In genomic region chr22:45709866-45710265, GRCh38 we compare ENCODE assay signal across 14 cellular contexts. TPM values are rescaled to one million over a fixed set of nuclear protein-coding genes. Genes with fewer than 3 reads are reported as not detected.
DNase-seq lines count a peak whose midpoint lies in the region; ATAC-seq, FAIRE-seq and TF ChIP-seq lines count a peak whose summit lies in the region.
"Had no signal": no experiment of that assay in that cellular context is flagged by ENCODE, and none has a peak within 500 bp of the region (broad histone marks: within the 10 kb centered on the region; RNA-seq: fewer than 3 reads in every experiment).

No MANE protein-coding gene starts in this region.

- H3K27me3 Mint-ChIP-seq in CD8-positive, alpha-beta T cell (ENCODE audit: low read depth) = no peaks in the 10 kb centered on the region
- no peaks in the 10 kb centered on the region for H3K27me3 Mint-ChIP-seq in mesothelial cell of epicardium (ENCODE audit: low read depth)
- H3K27me3 Mint-ChIP-seq in stimulated activated memory B cell treated with anti-CD40 and anti-IgM and Interleukin-4, amounts not matched to agents 10 μg/mL and 1 μg/mL and 100 μg/mL, for 72 hours = no peaks in the 10 kb centered on the region
- H3K27me3 Mint-ChIP-seq: activated naive CD8-positive, alpha-beta T cell had no signal

- POLR2A ChIA-PET in CD8-positive, alpha-beta T cell (lab: Charles Lee) = no interaction called here

- H3K4me1 ChIP-seq in CD8-positive, alpha-beta T cell (ENCODE audit: insufficient read depth, low read length) = no peaks in the 10 kb centered on the region
- H3K4me1 ChIP-seq in BE2C = peaks cover 17% of the 10 kb centered on the region

- peak overlapping the region; percentile 14 for H3K27ac Mint-ChIP-seq in CD8-positive, alpha-beta T cell
- peak overlapping the region; percentile 65 for H3K27ac Mint-ChIP-seq in mesothelial cell of epicardium
- H3K27ac Mint-ChIP-seq in stimulated activated memory B cell treated with anti-CD40 and anti-IgM and Interleukin-4, amounts not matched to agents 10 μg/mL and 1 μg/mL and 100 μg/mL, for 72 hours = no peak overlapping the region
- H3K27ac Mint-ChIP-seq: activated naive CD8-positive, alpha-beta T cell had no signal

- no peak overlapping the region for H3K4me3 Mint-ChIP-seq in CD8-positive, alpha-beta T cell
- H3K4me3 Mint-ChIP-seq in mesothelial cell of epicardium = no peak overlapping the region
- no peak overlapping the region for H3K4me3 Mint-ChIP-seq in stimulated activated memory B cell treated with anti-CD40 and anti-IgM and Interleukin-4, amounts not matched to agents 10 μg/mL and 1 μg/mL and 100 μg/mL, for 72 hours
- H3K4me3 Mint-ChIP-seq: activated naive CD8-positive, alpha-beta T cell had no signal

- no peak for TF ChIP-seq CTCF in CD8-positive, alpha-beta T cell (IDR thresholded peaks at IDR 0.05)
- TF ChIP-seq CTCF in astrocyte of the spinal cord (IDR thresholded peaks at IDR 0.05; ENCODE audit: low read depth, low read length) (no peak), mesothelial cell of epicardium (IDR thresholded peaks at IDR 0.05; ENCODE audit: unreplicated experiment) (no peak), BE2C (IDR thresholded peaks at IDR 0.05; ENCODE audit: low read depth, low read length) (no peak)

- H3K9me3 Mint-ChIP-seq in CD8-positive, alpha-beta T cell = no peaks in the 10 kb centered on the region
- H3K9me3 Mint-ChIP-seq in mesothelial cell of epicardium = no peaks in the 10 kb centered on the region
- no peaks in the 10 kb centered on the region for H3K9me3 Mint-ChIP-seq in stimulated activated memory B cell treated with anti-CD40 and anti-IgM and Interleukin-4, amounts not matched to agents 10 μg/mL and 1 μg/mL and 100 μg/mL, for 72 hours

- peak; percentile 26 for FAIRE-seq in HTR-8/SVneo (lab: Jason Lieb, UNC)

- H3K36me3 ChIP-seq in CD8-positive, alpha-beta T cell (ENCODE audit: insufficient read depth, low read length) = peaks cover 20% of the 10 kb centered on the region
- H3K36me3 ChIP-seq in BE2C = peaks cover 40% of the 10 kb centered on the region

- CTCF ChIA-PET in CD8-positive, alpha-beta T cell (lab: Charles Lee) = no interaction called here

- no peak overlapping the region for H3K27ac ChIP-seq in CD8-positive, alpha-beta T cell (ENCODE audit: low read depth, low read length)
- H3K27ac ChIP-seq: SK-N-MC had no signal

- peaks cover 70% of the 10 kb centered on the region for H3K36me3 Mint-ChIP-seq in CD8-positive, alpha-beta T cell
- H3K36me3 Mint-ChIP-seq in mesothelial cell of epicardium = peaks cover 56% of the 10 kb centered on the region
- peaks cover 73% of the 10 kb centered on the region for H3K36me3 Mint-ChIP-seq in stimulated activated memory B cell treated with anti-CD40 and anti-IgM and Interleukin-4, amounts not matched to agents 10 μg/mL and 1 μg/mL and 100 μg/mL, for 72 hours

- H3K4me1 Mint-ChIP-seq in CD8-positive, alpha-beta T cell (ENCODE audit: low read depth) = peaks cover 15% of the 10 kb centered on the region
- H3K4me1 Mint-ChIP-seq in mesothelial cell of epicardium = peaks cover 21% of the 10 kb centered on the region
- H3K4me1 Mint-ChIP-seq in stimulated activated memory B cell treated with anti-CD40 and anti-IgM and Interleukin-4, amounts not matched to agents 10 μg/mL and 1 μg/mL and 100 μg/mL, for 72 hours = peaks cover 20% of the 10 kb centered on the region

- no peak overlapping the region for H3K4me3 ChIP-seq in CD8-positive, alpha-beta T cell (ENCODE audit: low read depth, low read length)
- no peak overlapping the region for H3K4me3 ChIP-seq in astrocyte of the spinal cord (ENCODE audit: low read depth, low read length)
- H3K4me3 ChIP-seq in BE2C (ENCODE audit: low read depth, low read length) = no peak overlapping the region
- H3K4me3 ChIP-seq: SK-N-MC had no signal

- intact Hi-C loops in CD8-positive, alpha-beta T cell (cut with DNase I, micrococcal nuclease) = loop anchor here in 1 of 2 experiments (1.0 kb wide), 1 partner anchor 38 kb away; no protein-coding TSS in a partner anchor

- in situ Hi-C loops in astrocyte of the spinal cord (cut with HindIII; ENCODE audit: low sequenced_read_pairs) = no loop called here

- H3K9me3 ChIP-seq in CD8-positive, alpha-beta T cell (ENCODE audit: low read length) = no peaks in the 10 kb centered on the region
- no peaks in the 10 kb centered on the region for H3K9me3 ChIP-seq in BE2C

- DNase-seq in CD8-positive, alpha-beta T cell = no peak
- DNase-seq in HTR-8/SVneo (ENCODE audit: insufficient read length, low spot score) (no peak), astrocyte of the spinal cord (ENCODE audit: low read depth, low spot score) (peak; percentile 47), mesothelial cell of epicardium (ENCODE audit: low spot score in 2 of 2, unreplicated experiment in 2 of 2) (no peak), NCI-H1092 treated with DMSO at 0.1 percent for 48 hours (lab: John Stamatoyannopoulos, UW) (no peak), DMS153 treated with DMSO at 0.1 percent for 48 hours (lab: John Stamatoyannopoulos, UW; ENCODE audit: unreplicated experiment) (no peak), BE2C (no peak)
- DNase-seq: activated CD4-positive, alpha-beta T cell treated with anti-CD3 and anti-CD28 coated beads, Interleukin-2, amount 50 U/mL, for 1 hour; DMS 273 treated with DMSO at 0.1 percent for 48 hours; effector CD8-positive, alpha-beta T cell; NCI-H1105 had no signal

- no peak for ATAC-seq in CD8-positive, alpha-beta T cell
- no peak for ATAC-seq in stimulated activated memory B cell treated with anti-CD40 and anti-IgM and Interleukin-4, amounts not matched to agents 10 μg/mL and 1 μg/mL and 100 μg/mL, for 72 hours

- H3K27me3 ChIP-seq in CD8-positive, alpha-beta T cell (ENCODE audit: insufficient read depth, low read length) = no peaks in the 10 kb centered on the region
- no peaks in the 10 kb centered on the region for H3K27me3 ChIP-seq in BE2C

RNA-seq across cellular contexts. Expression of gene ATXN10, which starts 38.2 kb away (rescaled TPM):
- total RNA-seq in CD8-positive, alpha-beta T cell = 10 to 100 TPM; 35.4 to 37.7 TPM
- total RNA-seq in mesothelial cell of epicardium = 237 to 248 TPM (median 241 TPM) in 3 replicates
- 126 TPM for polyA plus RNA-seq in BE2C (2012; ENCODE audit: insufficient read depth, insufficient read length, low read depth)
